ENCODE assay signal across 20 cellular contexts in genomic region chr16:85536411-85537330, GRCh38.
DNase-seq lines count a peak whose midpoint lies in the region; ATAC-seq, FAIRE-seq and TF ChIP-seq lines count a peak whose summit lies in the region.
"Had no signal": no experiment of that assay in that cellular context is flagged by ENCODE, and none has a peak within 500 bp of the region (broad histone marks: within the 10 kb centered on the region; RNA-seq: fewer than 3 reads in every experiment).

No MANE protein-coding gene starts in this region.

- TF ChIP-seq EP300 in K562 (IDR thresholded peaks at IDR 0.05; ENCODE audit: low read length) (no peak), HepG2 (IDR thresholded peaks at IDR 0.05; ENCODE audit: low read depth in 2 of 2, low read length in 2 of 2) (no peak), HepG2 (CRISPR knock-in tag; IDR thresholded peaks at IDR 0.05; ENCODE audit: borderline replicate concordance) (no peak)

- peaks cover 54% of the 10 kb centered on the region for H3K79me2 ChIP-seq in K562 (ENCODE audit: control insufficient read depth, insufficient read depth, low read length)
- H3K79me2 ChIP-seq in HepG2 (ENCODE audit: insufficient read depth, low read length), result peaks cover 16% of the 10 kb centered on the region
- H3K79me2 ChIP-seq in trophoblast cell (ENCODE audit: control insufficient read depth, insufficient read depth, low read length, poor library complexity), result no peaks in the 10 kb centered on the region

- peak overlapping the region; percentile 70 to 97 (median 84) for H3K4me2 ChIP-seq in BLaER1 treated with 17β-estradiol and CSF1 and Interleukin-3, amounts not matched to agents 10 nM and 100 nM
- H3K4me2 ChIP-seq in K562 (ENCODE audit: insufficient read depth, low read length) (peak overlapping the region; percentile 60), HepG2 (ENCODE audit: low read depth, low read length) (peak overlapping the region; percentile 83), trophoblast cell (ENCODE audit: low read length) (no peak overlapping the region)

- no peak overlapping the region for H4K12ac ChIP-seq in trophoblast cell (ENCODE audit: low read depth, low read length)

- no peak for TF ChIP-seq POLR2A in K562 (conservative IDR thresholded peaks at IDR 0.05)
- TF ChIP-seq POLR2A in HepG2 (IDR thresholded peaks at IDR 0.05; ENCODE audit: insufficient read depth in 1 of 2, low read depth in 2 of 2, low read length in 2 of 2), result peak; percentile 51 to 87

- WGBS in K562 (ENCODE audit: insufficient coverage, low coverage, missing lambda C conversion rate), result 66% methylated on average over 29 of the region's 30 CpGs
- 23% methylated on average over 16 of the region's 30 CpGs for whole genome bisulfite sequencing in HepG2 (ENCODE audit: low lambda C conversion rate)
- WGBS in trophoblast cell (ENCODE audit: extremely low coverage, insufficient coverage, insufficient read length), result no CpG with 5 or more reads among the region's 30 CpGs

- peaks cover 34 to 71% (median 58%) of the 10 kb centered on the region in 10 experiments for H3K4me1 ChIP-seq in BLaER1 treated with 17β-estradiol and CSF1 and Interleukin-3, amounts not matched to agents 10 nM and 100 nM
- H3K4me1 ChIP-seq in K562 (replicated peaks in 1 of 2; ENCODE audit: control insufficient read depth in 2 of 2, insufficient read depth in 2 of 2, low read length in 2 of 2) (peaks cover 41 to 68% of the 10 kb centered on the region in 2 experiments), HepG2 (ENCODE audit: insufficient read depth, low read length) (peaks cover 100% of the 10 kb centered on the region), trophoblast cell (ENCODE audit: control insufficient read depth in 1 of 2, insufficient read depth in 2 of 2, low read length in 2 of 2) (peaks cover 5 to 8% of the 10 kb centered on the region in 2 experiments)

- no peak for DNase-seq in K562 (ENCODE audit: extremely low read depth in 1 of 4, low spot score in 3 of 4)
- DNase-seq in HepG2 (ENCODE audit: low spot score), result peak; percentile 53
- peak in 1 of 2 donors; percentile 81 for DNase-seq in trophoblast cell
- no peak for DNase-seq in AML-193 (lab: John Stamatoyannopoulos, UW)
- no peak for DNase-seq in cortex of kidney (lab: John Stamatoyannopoulos, UW)
- DNase-seq: ACHN; activated CD8-positive, alpha-beta T cell treated with anti-CD3 and anti-CD28 coated beads, Interleukin-2, amount 10 ng/mL, durations not matched to agents 7 days and 5 days; activated effector memory CD4-positive, alpha-beta T cell treated with Interleukin-2 at 50 U/mL for 16 hours; anterior cingulate cortex; NCI-H2081 treated with DMSO at 0.1 percent for 48 hours; NCI-H69; ovary had no signal

- 0 out of 22 replicates have a peak, but pooled peaks cover 0 to 2% (median 0%) of the 10 kb centered on the region in 11 experiments for H3K27me3 ChIP-seq in BLaER1 treated with 17β-estradiol and CSF1 and Interleukin-3, amounts not matched to agents 10 nM and 100 nM
- no peaks in the 10 kb centered on the region; a peak in 1 of 5 replicates for H3K27me3 ChIP-seq in K562 (ENCODE audit: control insufficient read depth in 2 of 2, insufficient read depth in 2 of 2, low read length in 2 of 2)
- no peaks in the 10 kb centered on the region for H3K27me3 ChIP-seq in HepG2 (ENCODE audit: control insufficient read depth in 1 of 2, insufficient read depth in 2 of 2, low read length in 2 of 2)
- H3K27me3 ChIP-seq in trophoblast cell (ENCODE audit: insufficient read depth, low read length), result no peaks in the 10 kb centered on the region
- H3K27me3 ChIP-seq: ovary, testis had no signal

- peak overlapping the region in 9 of 11 experiments; percentile 22 to 67 (median 55); a peak in 18 of 22 replicates for H3K9ac ChIP-seq in BLaER1 treated with 17β-estradiol and CSF1 and Interleukin-3, amounts not matched to agents 10 nM and 100 nM
- H3K9ac ChIP-seq in K562 (ENCODE audit: insufficient read depth in 1 of 2, low read depth in 2 of 2, low read length in 2 of 2) (peak overlapping the region; percentile 59 to 89), HepG2 (ENCODE audit: insufficient read depth, low read depth, low read length) (peak overlapping the region; percentile 71), trophoblast cell (ENCODE audit: low read length) (no peak overlapping the region)

- intact Hi-C loops in K562 (cut with micrococcal nuclease) (no loop called here), HepG2 (cut with micrococcal nuclease; ENCODE audit: unreplicated experiment) (no loop called here)

- no peak overlapping the region for H2BK120ac ChIP-seq in trophoblast cell (ENCODE audit: insufficient read depth, low read length, poor library complexity)

- H3K14ac ChIP-seq in trophoblast cell (ENCODE audit: low read length), result no peak overlapping the region

- TF ChIP-seq CTCF in K562 (IDR thresholded peaks at IDR 0.05 in 2 of 3, conservative IDR thresholded peaks at IDR 0.05 in 1 of 3; ENCODE audit: insufficient read depth in 2 of 3, low read depth in 1 of 3, low read length in 3 of 3), result no peak
- TF ChIP-seq CTCF in HepG2 (CRISPR knock-in tag; IDR thresholded peaks at IDR 0.05), result peak; percentile 22; the same call in 1 of the 2 replicates

- H3K23ac ChIP-seq in trophoblast cell (ENCODE audit: low read length), result no peak overlapping the region

- H3K4me3 ChIP-seq in BLaER1 treated with 17β-estradiol and CSF1 and Interleukin-3, amounts not matched to agents 10 nM and 100 nM, result peak overlapping the region in 2 of 10 experiments; percentile 30 to 45; a peak in 4 of 20 replicates
- H3K4me3 ChIP-seq in K562, result no peak overlapping the region; the same call in 1 of the 2 replicates
- H3K4me3 ChIP-seq in HepG2 (replicated peaks in 1 of 3; ENCODE audit: insufficient read depth in 1 of 3, low read depth in 2 of 3, low read length in 3 of 3), result peak overlapping the region; percentile 35 to 74 (median 51); a peak in 5 of 6 replicates
- no peak overlapping the region for H3K4me3 ChIP-seq in trophoblast cell (ENCODE audit: low read depth, low read length)
- H3K4me3 ChIP-seq: lung, ovary, testis had no signal

- FAIRE-seq in K562 (lab: Jason Lieb, UNC), result peak; percentile 11
- FAIRE-seq in HepG2 (lab: Jason Lieb, UNC), result peak; percentile 91
- FAIRE-seq: GM18507, GM19239, RCC 7860 had no signal

- POLR2A ChIA-PET in K562 (lab: Yijun Ruan, JAX), result interaction anchor here (0.6 to 7.2 kb wide), 8 partner anchors 9 to 542 kb away, joined by 3 to 122 read pairs (median 4); no protein-coding TSS in a partner anchor
- POLR2A ChIA-PET in HepG2 (lab: Yijun Ruan, JAX), result interaction anchor here (0.8 to 8.4 kb wide), 14 partner anchors 7 to 373 kb away, joined by 3 to 227 read pairs (median 6); no protein-coding TSS in a partner anchor

- in situ Hi-C loops in K562 (cut with MboI), result no loop called here
- in situ Hi-C loops in HepG2 (cut with HindIII; ENCODE audit: extremely low pct_ligation_motif_present, low pct_unique_long_range_greater_than_20kb), result no loop called here

- H2AK5ac ChIP-seq in trophoblast cell (ENCODE audit: low read length), result peak overlapping the region; percentile 0

- H2AFZ ChIP-seq in K562 (ENCODE audit: low read depth, low read length) (peak overlapping the region; percentile 6; the same call in 1 of the 2 replicates), HepG2 (ENCODE audit: low read length) (no peak overlapping the region), trophoblast cell (ENCODE audit: insufficient read depth, low read length, poor library complexity) (no peak overlapping the region)

- peaks cover 2% of the 10 kb centered on the region for H3K79me1 ChIP-seq in trophoblast cell (ENCODE audit: low read length)

- H3K4ac ChIP-seq in trophoblast cell (ENCODE audit: low read depth, low read length), result no peak overlapping the region

- H3K9me1 ChIP-seq in K562 (ENCODE audit: control insufficient read depth, insufficient read depth, low read length), result peaks cover 7% of the 10 kb centered on the region

- peaks cover 15 to 21% (median 18%) of the 10 kb centered on the region in 11 experiments for H3K9me3 ChIP-seq in BLaER1 treated with 17β-estradiol and CSF1 and Interleukin-3, amounts not matched to agents 10 nM and 100 nM (replicated peaks in 1 of 11)
- H3K9me3 ChIP-seq in K562 (replicated peaks; ENCODE audit: control insufficient read depth, insufficient read depth, low read depth, low read length), result peaks cover 8% of the 10 kb centered on the region
- H3K9me3 ChIP-seq in HepG2 (ENCODE audit: low read length), result no peaks in the 10 kb centered on the region
- H3K9me3 ChIP-seq in trophoblast cell (ENCODE audit: insufficient read depth, low read depth, low read length), result peaks cover 6% of the 10 kb centered on the region
- H3K9me3 ChIP-seq: testis had no signal

- TF ChIP-seq RAD21 in K562 (CRISPR knock-in tag; conservative IDR thresholded peaks at IDR 0.05 in 1 of 2, IDR thresholded peaks at IDR 0.05 in 1 of 2), result no peak
- no peak for TF ChIP-seq RAD21 in HepG2 (CRISPR knock-in tag; IDR thresholded peaks at IDR 0.05)

- ATAC-seq in K562 (no peak), HepG2 (peak; percentile 27), GM19324 (IDR thresholded peaks at IDR 0.05; ENCODE audit: low FRiP score, unreplicated experiment) (no peak), GM21526 (IDR thresholded peaks at IDR 0.05; ENCODE audit: low FRiP score, unreplicated experiment) (no peak)
- ATAC-seq: activated CD8-positive, alpha-beta T cell treated with anti-CD3 and anti-CD28 coated beads, Interleukin-2, amount 10 ng/mL, durations not matched to agents 7 days and 5 days had no signal

- BruUV-seq in K562 (replicated peaks; lab: Mats Ljungman, UMichigan) (no TSS peak), HepG2 (replicated peaks; lab: Mats Ljungman, UMichigan) (no TSS peak)

- no peak overlapping the region for H2BK12ac ChIP-seq in trophoblast cell (ENCODE audit: low read length)

- peak overlapping the region in 10 of 11 experiments; percentile 20 to 84 (median 59); a peak in 17 of 22 replicates for H3K27ac ChIP-seq in BLaER1 treated with 17β-estradiol and CSF1 and Interleukin-3, amounts not matched to agents 10 nM and 100 nM
- H3K27ac ChIP-seq in K562 (ENCODE audit: extremely low read depth, low read depth, low read length) (peak overlapping the region; percentile 80), HepG2 (ENCODE audit: extremely low read length, insufficient read depth, low read length) (peak overlapping the region; percentile 90), trophoblast cell (ENCODE audit: low read depth, low read length) (no peak overlapping the region)
- H3K27ac ChIP-seq: ovary had no signal

- CTCF ChIA-PET in K562 (lab: Yijun Ruan, JAX; ENCODE audit: low intra/inter-chr PET ratio) (no interaction called here), HepG2 (lab: Yijun Ruan, JAX; ENCODE audit: low intra/inter-chr PET ratio, low total read pairs) (no interaction called here)

- H2BK5ac ChIP-seq in trophoblast cell (ENCODE audit: low read depth, low read length, poor library complexity), result no peak overlapping the region

- H4K8ac ChIP-seq in trophoblast cell (ENCODE audit: low read depth, low read length), result no peak overlapping the region

- peaks cover 0 to 6% (median 0%) of the 10 kb centered on the region in 11 experiments; a peak in 1 of 22 replicates for H4K20me1 ChIP-seq in BLaER1 treated with 17β-estradiol and CSF1 and Interleukin-3, amounts not matched to agents 10 nM and 100 nM
- H4K20me1 ChIP-seq in K562 (replicated peaks; ENCODE audit: control insufficient read depth, insufficient read depth, low read length), result no peaks in the 10 kb centered on the region
- no peaks in the 10 kb centered on the region for H4K20me1 ChIP-seq in HepG2 (ENCODE audit: insufficient read depth, low read length)

- no peak overlapping the region for H3K18ac ChIP-seq in trophoblast cell (ENCODE audit: low read length)

- H4K91ac ChIP-seq in trophoblast cell (ENCODE audit: low read depth, low read length), result peak overlapping the region; percentile 9

- H3K36me3 ChIP-seq in BLaER1 treated with 17β-estradiol and CSF1 and Interleukin-3, amounts not matched to agents 10 nM and 100 nM, result peaks cover 0 to 17% (median 11%) of the 10 kb centered on the region in 11 experiments; a peak in 15 of 22 replicates
- H3K36me3 ChIP-seq in K562 (ENCODE audit: control insufficient read depth, insufficient read depth, low read length) (peaks cover 15% of the 10 kb centered on the region; the same call in 2 of the 3 replicates), HepG2 (replicated peaks in 1 of 2; ENCODE audit: control insufficient read depth in 1 of 2, insufficient read depth in 2 of 2, low read length in 2 of 2) (no peaks in the 10 kb centered on the region), trophoblast cell (ENCODE audit: control insufficient read depth in 1 of 2, insufficient read depth in 2 of 2, low read length in 2 of 2) (peaks cover 0 to 3% of the 10 kb centered on the region in 2 experiments)
- H3K36me3 ChIP-seq: ovary had no signal

Comparison
In these comparisons a context has a peak if more than half of its experiments do, and no peak if none do; other contexts are left out.
1. H3K4me3 ChIP-seq: peak in HepG2 (3 of 3); none in K562 (single experiment) and trophoblast cell (single experiment).